21 cellular contexts compared by ENCODE assay signal in the genomic region with DNA sequence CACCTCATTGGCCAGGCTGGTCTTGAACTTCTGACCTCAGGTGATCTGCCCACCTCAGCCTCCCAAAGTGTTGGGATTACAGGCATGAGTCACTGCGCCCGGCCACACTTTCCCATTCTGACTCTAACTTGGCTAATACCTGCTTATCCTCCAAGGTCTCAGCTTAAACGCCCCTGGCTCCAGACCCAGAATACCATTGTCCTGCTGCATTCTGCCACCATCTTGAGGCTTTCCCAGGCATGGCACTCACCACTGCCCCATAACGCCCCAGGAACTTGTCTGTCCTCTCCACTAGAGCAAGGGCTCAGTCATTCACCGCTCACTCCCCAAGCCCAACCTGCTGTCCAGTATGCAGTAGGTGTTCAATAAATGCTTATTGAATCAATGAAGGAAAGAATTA. TPM values are rescaled to one million over a fixed set of nuclear protein-coding genes. Genes with fewer than 3 reads are reported as not detected.
DNase-seq lines count a peak whose midpoint lies in the region; ATAC-seq, FAIRE-seq and TF ChIP-seq lines count a peak whose summit lies in the region.
"Had no signal": no experiment of that assay in that cellular context is flagged by ENCODE, and none has a peak within 500 bp of the region (broad histone marks: within the 10 kb centered on the region; RNA-seq: fewer than 3 reads in every experiment).

No MANE protein-coding gene starts in this region.

- no peak for TF ChIP-seq POLR2A in H1 (IDR thresholded peaks at IDR 0.05; ENCODE audit: control extremely low read depth in 1 of 2, low read depth in 2 of 2, low read length in 2 of 2)

- no peak for ATAC-seq in HG03457 (IDR thresholded peaks at IDR 0.05; ENCODE audit: unreplicated experiment)
- ATAC-seq: CD8-positive, alpha-beta T cell; HCT116 had no signal

- POLR2A ChIA-PET in HEK293 (lab: Yijun Ruan, JAX) (no interaction called here), H1 (lab: Charles Lee; ENCODE audit: partially characterized antibody) (no interaction called here)

- H3K23ac ChIP-seq in H1 (ENCODE audit: insufficient read length): no peak overlapping the region
- no peak overlapping the region for H3K23ac ChIP-seq in neuronal stem cell (ENCODE audit: low read depth, low read length, poor library complexity)

- DNase-seq in D721Med (ENCODE audit: insufficient read length, low spot score): no peak
- DNase-seq in H1 (ENCODE audit: low read depth in 1 of 2, low spot score in 2 of 2): no peak
- DNase-seq in neuronal stem cell (ENCODE audit: low spot score): no peak
- no peak for DNase-seq in putamen (ENCODE audit: low spot score)
- DNase-seq in GM20000 (ENCODE audit: low spot score): no peak
- DNase-seq: CD8-positive, alpha-beta T cell; COR-L47; DMS79; IMR-90; KG1 had no signal

- H3K4ac ChIP-seq in H1 (replicated peaks; ENCODE audit: insufficient read length, low read depth, low read length): no peak overlapping the region
- H3K4ac ChIP-seq in neuronal stem cell (ENCODE audit: low read length): no peak overlapping the region

- H3K18ac ChIP-seq in H1 (ENCODE audit: extremely low read depth, low read length): no peak overlapping the region
- peak overlapping the region; percentile 36 for H3K18ac ChIP-seq in neuronal stem cell (ENCODE audit: low read length)

- H3K4me3 ChIP-seq in HEK293 (ENCODE audit: low read depth, low read length) (no peak overlapping the region), H1 (ENCODE audit: extremely low read depth in 1 of 4, insufficient read depth in 2 of 4, low read depth in 3 of 4, low read length in 4 of 4) (no peak overlapping the region), neuronal stem cell (ENCODE audit: low read length in 2 of 2) (no peak overlapping the region)
- H3K4me3 ChIP-seq: A549 had no signal

- no peak overlapping the region for H2BK5ac ChIP-seq in H1 (ENCODE audit: low read depth, low read length)
- H2BK5ac ChIP-seq in neuronal stem cell (ENCODE audit: low read length): no peak overlapping the region

- H3K79me2 ChIP-seq in H1 (ENCODE audit: control insufficient read depth in 1 of 2, insufficient read depth in 2 of 2, low read length in 2 of 2): no peaks in the 10 kb centered on the region

- CTCF ChIA-PET in HEK293 (lab: Yijun Ruan, JAX) (interaction anchor here (0.7 kb wide), 1 partner anchor 186 kb away, joined by 3 read pairs; no protein-coding TSS in a partner anchor), H1 (lab: Charles Lee; ENCODE audit: partially characterized antibody) (interaction anchor here (1.0 to 1.9 kb wide), 6 partner anchors 12 to 86 kb away, joined by 3 to 8 read pairs (median 4); no protein-coding TSS in a partner anchor)

- H2BK120ac ChIP-seq in H1 (replicated peaks; ENCODE audit: low read depth, low read length): no peak overlapping the region
- H2BK120ac ChIP-seq in neuronal stem cell (ENCODE audit: low read depth, low read length): no peak overlapping the region

- H2AFZ ChIP-seq in H1 (ENCODE audit: low read length) (no peak overlapping the region), neuronal stem cell (ENCODE audit: low read length) (no peak overlapping the region)

- H4K8ac ChIP-seq in H1 (ENCODE audit: extremely low read depth, insufficient read depth, low read length) (no peak overlapping the region), neuronal stem cell (ENCODE audit: low read depth, low read length) (no peak overlapping the region)

- H3K4me2 ChIP-seq in H1 (ENCODE audit: insufficient read depth in 1 of 2, low read depth in 2 of 2, low read length in 2 of 2): no peak overlapping the region
- H3K4me2 ChIP-seq in neuronal stem cell (ENCODE audit: insufficient read depth, low read length, poor library complexity, severe bottlenecking): no peak overlapping the region
- H3K4me2 ChIP-seq: A549 had no signal

- H2AK5ac ChIP-seq in H1 (ENCODE audit: low read depth, low read length) (no peak overlapping the region), neuronal stem cell (ENCODE audit: low read depth, low read length) (peak overlapping the region; percentile 42)

- 98% methylated on average over 5 of the region's 5 CpGs; no CpG with 5 or more reads in 1 of the 2 experiments for WGBS in H1 (ENCODE audit: extremely low coverage in 1 of 2, insufficient coverage in 1 of 2, insufficient read length in 1 of 2, insufficient replicate concordance in 2 of 2, low coverage in 1 of 2, low lambda C conversion rate in 2 of 2, missing lambda C conversion rate in 1 of 2), 2 experiments
- no CpG with 5 or more reads among the region's 5 CpGs for WGBS in neuronal stem cell (ENCODE audit: extremely low coverage in 2 of 2, insufficient read length in 2 of 2, insufficient replicate concordance in 1 of 2), 2 donors

- no peaks in the 10 kb centered on the region for H3K36me3 ChIP-seq in HEK293 (ENCODE audit: control insufficient read depth in 2 of 2, insufficient read depth in 1 of 2, low read length in 2 of 2)
- H3K36me3 ChIP-seq in H1 (ENCODE audit: control insufficient read depth in 2 of 4, insufficient read depth in 4 of 4, low read length in 3 of 4): no peaks in the 10 kb centered on the region
- no peaks in the 10 kb centered on the region for H3K36me3 ChIP-seq in neuronal stem cell (replicated peaks in 1 of 2; ENCODE audit: control insufficient read depth in 2 of 2, insufficient read depth in 2 of 2, low read length in 2 of 2)

- no peak overlapping the region for H4K5ac ChIP-seq in H1 (ENCODE audit: insufficient read length, low read depth, low read length)

- H3K4me1 ChIP-seq in HEK293 (ENCODE audit: control insufficient read depth, insufficient read depth, low read length) (no peaks in the 10 kb centered on the region), H1 (replicated peaks in 1 of 4; ENCODE audit: control insufficient read depth in 3 of 4, insufficient read depth in 4 of 4, low read length in 3 of 4) (no peaks in the 10 kb centered on the region), neuronal stem cell (ENCODE audit: control insufficient read depth in 2 of 2, insufficient read depth in 1 of 2, low read depth in 1 of 2, low read length in 2 of 2) (peaks cover 8 to 17% of the 10 kb centered on the region in 2 donors)
- H3K4me1 ChIP-seq: A549 had no signal

- FAIRE-seq in D721Med (lab: Jason Lieb, UNC) (no peak), H1 (lab: Jason Lieb, UNC) (no peak)
- FAIRE-seq: A549, G401.6, GM12891, H54 had no signal

- no peaks in the 10 kb centered on the region for H4K20me1 ChIP-seq in H1 (replicated peaks in 1 of 2; ENCODE audit: control insufficient read depth in 1 of 2, insufficient read depth in 2 of 2, low read length in 2 of 2)

- H3K27ac ChIP-seq in HEK293 (ENCODE audit: extremely low read depth, low read depth, low read length): no peak overlapping the region
- H3K27ac ChIP-seq in H1 (ENCODE audit: low read depth, low read length): no peak overlapping the region
- H3K27ac ChIP-seq in neuronal stem cell (replicated peaks; ENCODE audit: low read length): no peak overlapping the region
- H3K27ac ChIP-seq: A549 had no signal

- H3K79me1 ChIP-seq in H1 (ENCODE audit: low read depth, low read length) (no peaks in the 10 kb centered on the region), neuronal stem cell (ENCODE audit: low read depth, low read length) (no peaks in the 10 kb centered on the region)

- no peak overlapping the region for H3K56ac ChIP-seq in H1 (replicated peaks; ENCODE audit: insufficient read length, low read depth, low read length)

- peak; percentile 5 for TF ChIP-seq CTCF in D721Med (IDR thresholded peaks at IDR 0.05; ENCODE audit: insufficient read depth, missing control alignments)
- TF ChIP-seq CTCF in HEK293 (tag by site-specific recombination; IDR thresholded peaks at IDR 0.05): 0 out of 2 replicates have a peak, but pooled peaks have one; percentile 20
- peak in 1 of 3 experiments; percentile 33; a peak in 1 of 4 replicates for TF ChIP-seq CTCF in H1 (IDR thresholded peaks at IDR 0.05; ENCODE audit: control extremely low read depth in 1 of 3, insufficient read depth in 1 of 3, low read depth in 1 of 3, low read length in 3 of 3)
- no peak for TF ChIP-seq CTCF in GM20000 (IDR thresholded peaks at IDR 0.05; ENCODE audit: extremely low read depth, missing control alignments)

- H2BK15ac ChIP-seq in H1 (ENCODE audit: low read length): no peak overlapping the region
- H2BK15ac ChIP-seq in neuronal stem cell (ENCODE audit: low read length): no peak overlapping the region

- no peaks in the 10 kb centered on the region for H3K23me2 ChIP-seq in H1 (ENCODE audit: low read depth, low read length)

- H3K9ac ChIP-seq in H1 (replicated peaks in 1 of 4; ENCODE audit: extremely low read depth in 1 of 4, low read depth in 3 of 4, low read length in 3 of 4) (no peak overlapping the region), neuronal stem cell (ENCODE audit: low read depth, low read length, poor library complexity) (no peak overlapping the region)

- H3K9me3 ChIP-seq in HEK293 (ENCODE audit: control insufficient read depth, insufficient read depth, low read depth, low read length) (no peaks in the 10 kb centered on the region), H1 (ENCODE audit: insufficient read depth in 2 of 2, low read depth in 1 of 2, low read length in 1 of 2) (no peaks in the 10 kb centered on the region), neuronal stem cell (replicated peaks in 1 of 2; ENCODE audit: control insufficient read depth in 2 of 2, insufficient read depth in 1 of 2, low read depth in 1 of 2, low read length in 2 of 2) (no peaks in the 10 kb centered on the region)
- H3K9me3 ChIP-seq: A549 had no signal

- TF ChIP-seq RAD21 in H1 (IDR thresholded peaks at IDR 0.05 in 1 of 2, conservative IDR thresholded peaks at IDR 0.05 in 1 of 2; ENCODE audit: low read depth in 2 of 2, low read length in 2 of 2): peak; percentile 32 to 41

- H3K27me3 ChIP-seq in H1 (replicated peaks in 1 of 4; ENCODE audit: control insufficient read depth in 3 of 4, extremely low read depth in 1 of 4, insufficient read depth in 3 of 4, low read length in 3 of 4) (no peaks in the 10 kb centered on the region), neuronal stem cell (ENCODE audit: control insufficient read depth in 3 of 3, insufficient read depth in 3 of 3, low read depth in 1 of 3, low read length in 3 of 3) (no peaks in the 10 kb centered on the region)

- H2BK20ac ChIP-seq in H1 (ENCODE audit: low read length): no peak overlapping the region

- no peak overlapping the region for H3K14ac ChIP-seq in H1 (ENCODE audit: insufficient read length)
- H3K14ac ChIP-seq in neuronal stem cell (ENCODE audit: low read length): no peak overlapping the region

- TF ChIP-seq EP300 in H1 (IDR thresholded peaks at IDR 0.05; ENCODE audit: borderline replicate concordance in 1 of 2, low read depth in 2 of 2, low read length in 2 of 2): no peak

- H4K91ac ChIP-seq in H1 (replicated peaks; ENCODE audit: insufficient read length, low read length) (no peak overlapping the region), neuronal stem cell (ENCODE audit: low read depth, low read length, poor library complexity) (no peak overlapping the region)

- H2BK12ac ChIP-seq in H1 (ENCODE audit: low read depth, low read length): no peak overlapping the region
- no peak overlapping the region for H2BK12ac ChIP-seq in neuronal stem cell (ENCODE audit: low read length)

RNA-seq across cellular contexts. Expression of gene CAMK2A, which starts 39.8 kb away (rescaled TPM):
- 0.23 and 0.28 TPM in 2 replicates for total RNA-seq in H1 (2021; fragmentation: NEBNext Ultra II Directional; extraction: Animal tissue kit (Norgen Biotek cat#: 25700))
- polyA plus RNA-seq in H1 (2011; rRNA removed): 0.16 and 0.20 TPM in 2 replicates
- 0.09 TPM for polyA plus RNA-seq in H1 (2011; cell fraction: cytosol; rRNA removed)
- polyA plus RNA-seq in H1 (2011; cell fraction: nucleus; rRNA removed): 0.43 TPM
- 0.03 to 0.39 TPM (median 0.32 TPM) in 3 of 4 replicates, not detected in the other for polyA plus RNA-seq in H1 (2012, experiment 1 of 2)
- 0.17 TPM for polyA plus RNA-seq in H1 (2012, experiment 2 of 2)
- polyA plus RNA-seq in H1 (2013, experiment 1 of 2): 0.12 TPM
- 0.11 TPM for polyA plus RNA-seq in H1 (2013, experiment 2 of 2)
- 0.06 and 0.10 TPM in 2 replicates for polyA minus RNA-seq in H1 (2011; rRNA and poly(A)+ RNA removed)
- not detected for polyA minus RNA-seq in H1 (2011; cell fraction: cytosol; rRNA and poly(A)+ RNA removed)
- not detected for polyA minus RNA-seq in H1 (2011; cell fraction: nucleus; rRNA and poly(A)+ RNA removed)
- polyA plus RNA-seq in neuronal stem cell (2013, experiment 1 of 2): 0.49 TPM
- polyA plus RNA-seq in neuronal stem cell (2013, experiment 2 of 2): 0.58 TPM
- total RNA-seq: HT-29 had no signal
- polyA plus RNA-seq: CD14-positive monocyte had no signal

RNA-seq across cellular contexts. Expression of gene ARSI, which starts 53.0 kb away (rescaled TPM):
- total RNA-seq in H1 (2021; fragmentation: NEBNext Ultra II Directional; extraction: Animal tissue kit (Norgen Biotek cat#: 25700)): 4.5 TPM in 2 replicates
- polyA plus RNA-seq in H1 (2011; rRNA removed): 6.7 and 8.0 TPM in 2 replicates
- polyA plus RNA-seq in H1 (2011; cell fraction: cytosol; rRNA removed): 6.0 TPM
- polyA plus RNA-seq in H1 (2011; cell fraction: nucleus; rRNA removed): 4.2 TPM
- polyA plus RNA-seq in H1 (2012, experiment 1 of 2): 2.0 to 4.1 TPM (median 3.4 TPM) in 4 replicates
- polyA plus RNA-seq in H1 (2012, experiment 2 of 2): 3.3 TPM
- 3.5 TPM for polyA plus RNA-seq in H1 (2013, experiment 1 of 2)
- polyA plus RNA-seq in H1 (2013, experiment 2 of 2): 3.5 TPM
- polyA minus RNA-seq in H1 (2011; rRNA and poly(A)+ RNA removed): 2.7 and 5.4 TPM in 2 replicates
- polyA minus RNA-seq in H1 (2011; cell fraction: cytosol; rRNA and poly(A)+ RNA removed): 3.7 TPM
- polyA minus RNA-seq in H1 (2011; cell fraction: nucleus; rRNA and poly(A)+ RNA removed): 5.7 TPM
- 2.6 TPM for polyA plus RNA-seq in neuronal stem cell (2013, experiment 1 of 2)
- 2.5 TPM for polyA plus RNA-seq in neuronal stem cell (2013, experiment 2 of 2)
- total RNA-seq: HT-29 had no signal
- polyA plus RNA-seq: CD14-positive monocyte had no signal

RNA-seq across cellular contexts. Expression of gene SLC6A7, which starts 59.9 kb away (rescaled TPM):
- total RNA-seq in H1 (2021; fragmentation: NEBNext Ultra II Directional; extraction: Animal tissue kit (Norgen Biotek cat#: 25700)): 0.07 TPM in 1 of 2 replicates, not detected in the other
- 0.02 and 0.12 TPM in 2 replicates for polyA plus RNA-seq in H1 (2011; rRNA removed)
- polyA plus RNA-seq in H1 (2011; cell fraction: cytosol; rRNA removed): 0.04 TPM
- 0.58 TPM for polyA plus RNA-seq in H1 (2011; cell fraction: nucleus; rRNA removed)
- polyA plus RNA-seq in H1 (2012, experiment 1 of 2): 0.09 to 0.13 TPM (median 0.11 TPM) in 3 of 4 replicates, not detected in the other
- polyA plus RNA-seq in H1 (2012, experiment 2 of 2): not detected
- polyA plus RNA-seq in H1 (2013, experiment 1 of 2): 0.06 TPM
- polyA plus RNA-seq in H1 (2013, experiment 2 of 2): 0.06 TPM
- polyA minus RNA-seq in H1 (2011; rRNA and poly(A)+ RNA removed): 0.41 TPM in 1 of 2 replicates, not detected in the other
- polyA minus RNA-seq in H1 (2011; cell fraction: cytosol; rRNA and poly(A)+ RNA removed): not detected
- not detected for polyA minus RNA-seq in H1 (2011; cell fraction: nucleus; rRNA and poly(A)+ RNA removed)
- not detected for polyA plus RNA-seq in neuronal stem cell (2013, experiment 1 of 2)
- polyA plus RNA-seq in neuronal stem cell (2013, experiment 2 of 2): 0.01 TPM
- total RNA-seq: CD8-positive, alpha-beta T cell had no signal
- polyA plus RNA-seq: A549, AG04450, BJ, CD14-positive monocyte, IMR-90 had no signal
